9 cellular contexts compared by ENCODE assay signal in genomic region chr22:40728731-40729189, GRCh38. TPM values are rescaled to one million over a fixed set of nuclear protein-coding genes. Genes with fewer than 3 reads are reported as not detected.
DNase-seq lines count a peak whose midpoint lies in the region; ATAC-seq and TF ChIP-seq lines count a peak whose summit lies in the region.
"Had no signal": no experiment of that assay in that cellular context is flagged by ENCODE, and none has a peak within 500 bp of the region (broad histone marks: within the 10 kb centered on the region; RNA-seq: fewer than 3 reads in every experiment).

No MANE protein-coding gene starts in this region.

- 27 to 38% methylated on average over 13 of the region's 13 CpGs for WGBS in lower leg skin, 2 donors

- no peak for TF ChIP-seq CTCF in lower leg skin (IDR thresholded peaks at IDR 0.05)
- TF ChIP-seq CTCF in type B pancreatic cell (conservative IDR thresholded peaks at IDR 0.05): no peak
- TF ChIP-seq CTCF in natural killer cell (IDR thresholded peaks at IDR 0.05): no peak
- no peak for TF ChIP-seq CTCF in ascending aorta (IDR thresholded peaks at IDR 0.05)

- peaks cover 0 to 3% of the 10 kb centered on the region in 2 donors for H3K4me1 ChIP-seq in ascending aorta

- no peaks in the 10 kb centered on the region for H3K27me3 Mint-ChIP-seq in activated T-helper 1 cell treated with anti-CD3 and anti-CD28 coated beads, Interleukin-12 subunit alpha, Interleukin-12 subunit beta, Interleukin-2, Interleukin-4 antibody, amounts not matched to agents 30 ng/mL and 10 ng/mL and 1 ng/mL, durations not matched to agents 14 hours and 24 hours and 36 hours (ENCODE audit: insufficient read depth)
- H3K27me3 Mint-ChIP-seq in type B pancreatic cell: no peaks in the 10 kb centered on the region
- no peaks in the 10 kb centered on the region for H3K27me3 Mint-ChIP-seq in natural killer cell (ENCODE audit: low read depth in 2 of 2)

- H3K9me3 ChIP-seq in ascending aorta: no peaks in the 10 kb centered on the region

- no peaks in the 10 kb centered on the region for H3K9me3 Mint-ChIP-seq in activated T-helper 1 cell treated with anti-CD3 and anti-CD28 coated beads, Interleukin-12 subunit alpha, Interleukin-12 subunit beta, Interleukin-2, Interleukin-4 antibody, amounts not matched to agents 30 ng/mL and 10 ng/mL and 1 ng/mL, durations not matched to agents 14 hours and 24 hours and 36 hours
- H3K9me3 Mint-ChIP-seq in type B pancreatic cell: peaks cover 6% of the 10 kb centered on the region
- no peaks in the 10 kb centered on the region for H3K9me3 Mint-ChIP-seq in natural killer cell

- no peaks in the 10 kb centered on the region for H3K27me3 ChIP-seq in ascending aorta

- H3K4me3 ChIP-seq in lower leg skin (ENCODE audit: low read depth, poor library complexity, severe bottlenecking): no peak overlapping the region
- H3K4me3 ChIP-seq in ascending aorta: no peak overlapping the region

- H3K27ac ChIP-seq in ascending aorta: no peak overlapping the region

- peak; percentile 62 for DNase-seq in activated gamma-delta T cell treated with Interleukin-2 at 50 U/mL for 16 hours
- no peak for DNase-seq in activated gamma-delta T cell (lab: John Stamatoyannopoulos, UW)
- DNase-seq in activated T-helper 1 cell treated with anti-CD3 and anti-CD28 coated beads, Interleukin-12 subunit alpha, Interleukin-12 subunit beta, Interleukin-2, Interleukin-4 antibody, amounts not matched to agents 30 ng/mL and 10 ng/mL and 1 ng/mL, durations not matched to agents 14 hours and 24 hours and 36 hours (ENCODE audit: low spot score): peak; percentile 53
- DNase-seq in lower leg skin (ENCODE audit: low spot score in 2 of 2): peak; percentile 83 to 86
- no peak for DNase-seq in type B pancreatic cell (ENCODE audit: extremely low spot score, unreplicated experiment)
- DNase-seq in natural killer cell: no peak
- DNase-seq in ascending aorta (ENCODE audit: low spot score in 2 of 2): no peak
- DNase-seq: kidney had no signal

- H3K4me3 Mint-ChIP-seq in activated T-helper 1 cell treated with anti-CD3 and anti-CD28 coated beads, Interleukin-12 subunit alpha, Interleukin-12 subunit beta, Interleukin-2, Interleukin-4 antibody, amounts not matched to agents 30 ng/mL and 10 ng/mL and 1 ng/mL, durations not matched to agents 14 hours and 24 hours and 36 hours: peak overlapping the region; percentile 46
- H3K4me3 Mint-ChIP-seq in type B pancreatic cell (peak overlapping the region; percentile 20), natural killer cell (no peak overlapping the region)

- ATAC-seq in natural killer cell (no peak), GM21737 (IDR thresholded peaks at IDR 0.05; ENCODE audit: unreplicated experiment) (no peak)

- intact Hi-C loops in activated T-helper 1 cell treated with anti-CD3 and anti-CD28 coated beads, Interleukin-12 subunit alpha, Interleukin-12 subunit beta, Interleukin-2, Interleukin-4 antibody, amounts not matched to agents 30 ng/mL and 10 ng/mL and 1 ng/mL, durations not matched to agents 14 hours and 24 hours and 36 hours (cut with micrococcal nuclease): loop anchor here (1.0 to 2.0 kb wide), 2 partner anchors 17 to 46 kb away; no protein-coding TSS in a partner anchor
- intact Hi-C loops in lower leg skin (cut with DNase I; ENCODE audit: low total_unique reads): no loop called here
- intact Hi-C loops in natural killer cell (cut with micrococcal nuclease): no loop called here
- intact Hi-C loops in ascending aorta (cut with DNase I): no loop called here

- H3K36me3 Mint-ChIP-seq in activated T-helper 1 cell treated with anti-CD3 and anti-CD28 coated beads, Interleukin-12 subunit alpha, Interleukin-12 subunit beta, Interleukin-2, Interleukin-4 antibody, amounts not matched to agents 30 ng/mL and 10 ng/mL and 1 ng/mL, durations not matched to agents 14 hours and 24 hours and 36 hours (ENCODE audit: low read depth): peaks cover 9% of the 10 kb centered on the region
- no peaks in the 10 kb centered on the region for H3K36me3 Mint-ChIP-seq in type B pancreatic cell
- no peaks in the 10 kb centered on the region for H3K36me3 Mint-ChIP-seq in natural killer cell

- no peak for TF ChIP-seq POLR2A in lower leg skin (IDR thresholded peaks at IDR 0.05)

- H3K36me3 ChIP-seq in ascending aorta: no peaks in the 10 kb centered on the region

- peak overlapping the region; percentile 90 for H3K27ac Mint-ChIP-seq in activated T-helper 1 cell treated with anti-CD3 and anti-CD28 coated beads, Interleukin-12 subunit alpha, Interleukin-12 subunit beta, Interleukin-2, Interleukin-4 antibody, amounts not matched to agents 30 ng/mL and 10 ng/mL and 1 ng/mL, durations not matched to agents 14 hours and 24 hours and 36 hours
- H3K27ac Mint-ChIP-seq in type B pancreatic cell (peak overlapping the region; percentile 84), natural killer cell (no peak overlapping the region)

- H3K4me1 Mint-ChIP-seq in activated T-helper 1 cell treated with anti-CD3 and anti-CD28 coated beads, Interleukin-12 subunit alpha, Interleukin-12 subunit beta, Interleukin-2, Interleukin-4 antibody, amounts not matched to agents 30 ng/mL and 10 ng/mL and 1 ng/mL, durations not matched to agents 14 hours and 24 hours and 36 hours (ENCODE audit: low read depth): peaks cover 48% of the 10 kb centered on the region
- H3K4me1 Mint-ChIP-seq in type B pancreatic cell (ENCODE audit: unreplicated experiment): peaks cover 38% of the 10 kb centered on the region
- H3K4me1 Mint-ChIP-seq in natural killer cell: peaks cover 0 to 5% of the 10 kb centered on the region in 2 donors

RNA-seq across cellular contexts. Expression of gene MCHR1, which starts 49.5 kb away (rescaled TPM):
- total RNA-seq in activated T-helper 1 cell treated with anti-CD3 and anti-CD28 coated beads, Interleukin-12 subunit alpha, Interleukin-12 subunit beta, Interleukin-2, Interleukin-4 antibody, amounts not matched to agents 30 ng/mL and 10 ng/mL and 1 ng/mL, durations not matched to agents 14 hours and 24 hours and 36 hours: not detected in 2 replicates
- total RNA-seq in lower leg skin: under 1 TPM; 0.19 to 0.58 (median 0.41) TPM
- 0.17 and 6.9 TPM in 2 replicates for total RNA-seq in type B pancreatic cell (ENCODE audit: low replicate concordance)
- total RNA-seq in natural killer cell: not detected
- total RNA-seq in ascending aorta: not detected
- total RNA-seq: kidney had no signal

Comparison
In these comparisons a context has a peak if more than half of its experiments do, and no peak if none do; other contexts are left out.
1. DNase-seq: peak in activated gamma-delta T cell treated with Interleukin-2 at 50 U/mL for 16 hours (single experiment), activated T-helper 1 cell treated with anti-CD3 and anti-CD28 coated beads, Interleukin-12 subunit alpha, Interleukin-12 subunit beta, Interleukin-2, Interleukin-4 antibody, amounts not matched to agents 30 ng/mL and 10 ng/mL and 1 ng/mL, durations not matched to agents 14 hours and 24 hours and 36 hours (single experiment) and lower leg skin (2 of 2); none in activated gamma-delta T cell (single experiment), type B pancreatic cell (single experiment), natural killer cell (single experiment) and ascending aorta (0 of 2).
2. H3K27ac Mint-ChIP-seq: peak in activated T-helper 1 cell treated with anti-CD3 and anti-CD28 coated beads, Interleukin-12 subunit alpha, Interleukin-12 subunit beta, Interleukin-2, Interleukin-4 antibody, amounts not matched to agents 30 ng/mL and 10 ng/mL and 1 ng/mL, durations not matched to agents 14 hours and 24 hours and 36 hours (single experiment) and type B pancreatic cell (single experiment); none in natural killer cell (0 of 2).